Comparison of ENCODE assay signal across 13 cellular contexts in genomic region chr1:199460933-199461332, GRCh38.
A peak's percentile ranks its signal among the peaks of the same experiment; 100 is the strongest.
DNase-seq lines count a peak whose midpoint lies in the region; ATAC-seq, FAIRE-seq and TF ChIP-seq lines count a peak whose summit lies in the region.
"Had no signal": no experiment of that assay in that cellular context is flagged by ENCODE, and none has a peak within 500 bp of the region (broad histone marks: within the 10 kb centered on the region; RNA-seq: fewer than 3 reads in every experiment).

No MANE protein-coding gene starts in this region.

- in situ Hi-C loops in brain microvascular endothelial cell (cut with HindIII; ENCODE audit: low pct_ligation_motif_present, low sequenced_read_pairs), result no loop called here

- peaks cover 5 to 20% (median 14%) of the 10 kb centered on the region in 7 donors for H3K9me3 Mint-ChIP-seq in naive B cell

- H3K27me3 Mint-ChIP-seq in naive B cell, result no peaks in the 10 kb centered on the region
- H3K27me3 Mint-ChIP-seq: activated naive CD8-positive, alpha-beta T cell had no signal

- H3K4me1 Mint-ChIP-seq in naive B cell, result peaks cover 5 to 19% (median 6%) of the 10 kb centered on the region in 3 donors
- H3K4me1 Mint-ChIP-seq: CD4-positive, alpha-beta memory T cell had no signal

- peak overlapping the region in 3 of 8 donors; percentile 2 to 79 (median 22) for H3K4me3 Mint-ChIP-seq in naive B cell
- H3K4me3 Mint-ChIP-seq: activated naive CD8-positive, alpha-beta T cell; CD4-positive, alpha-beta memory T cell; nephron progenitor cell had no signal

- peak; percentile 50 for DNase-seq in NAMALWA (ENCODE audit: low spot score)
- DNase-seq in brain microvascular endothelial cell, result peak; percentile 24
- DNase-seq in naive B cell, result peak; percentile 8
- no peak for DNase-seq in omental fat pad (ENCODE audit: low spot score)
- no peak for DNase-seq in GM19239 (ENCODE audit: insufficient read length, low spot score)
- DNase-seq: CD4-positive, alpha-beta memory T cell; NCI-H446; nephron progenitor cell had no signal

- no peaks in the 10 kb centered on the region for H3K27me3 ChIP-seq in brain microvascular endothelial cell (replicated peaks)

- FAIRE-seq in GM19239 (lab: Jason Lieb, UNC), result no peak

- H3K27ac ChIP-seq in brain microvascular endothelial cell, result no peak overlapping the region
- H3K27ac ChIP-seq: thoracic aorta, VCaP had no signal

- peak; percentile 61 for ATAC-seq in GM18519 (IDR thresholded peaks at IDR 0.05; ENCODE audit: low FRiP score, unreplicated experiment)
- ATAC-seq in naive B cell (ENCODE audit: low read depth in 2 of 2), result peak; percentile 54 to 69
- ATAC-seq in GM19463 (IDR thresholded peaks at IDR 0.05; ENCODE audit: unreplicated experiment), result no peak
- ATAC-seq in omental fat pad (ENCODE audit: low FRiP score), result no peak

- no peaks in the 10 kb centered on the region for H3K36me3 ChIP-seq in brain microvascular endothelial cell (replicated peaks)
- H3K36me3 ChIP-seq: thoracic aorta had no signal

- peaks cover 7 to 8% of the 10 kb centered on the region in 2 donors for H3K36me3 Mint-ChIP-seq in naive B cell
- H3K36me3 Mint-ChIP-seq: activated naive CD8-positive, alpha-beta T cell had no signal

- TF ChIP-seq CTCF in brain microvascular endothelial cell (IDR thresholded peaks at IDR 0.05; ENCODE audit: low read depth, low read length, missing control alignments) (peak; percentile 10), omental fat pad (IDR thresholded peaks at IDR 0.05) (no peak)

- H3K27ac Mint-ChIP-seq in naive B cell, result peak overlapping the region in 2 of 6 donors; percentile 68 to 76
- H3K27ac Mint-ChIP-seq: activated naive CD8-positive, alpha-beta T cell; CD4-positive, alpha-beta memory T cell; nephron progenitor cell had no signal

- H3K4me3 ChIP-seq in brain microvascular endothelial cell (ENCODE audit: low read depth, low read length), result no peak overlapping the region
- H3K4me3 ChIP-seq: thoracic aorta had no signal

Comparison
In these comparisons a context has a peak if more than half of its experiments do, and no peak if none do; other contexts are left out.
1. ATAC-seq: peak in GM18519 (single experiment) and naive B cell (2 of 2); none in GM19463 (single experiment) and omental fat pad (single experiment).
2. DNase-seq: peak in NAMALWA (single experiment), brain microvascular endothelial cell (single experiment) and naive B cell (single experiment); none in omental fat pad (single experiment) and GM19239 (single experiment).